In genomic region chr1:235078927-235079381, GRCh38 we compare ENCODE assay signal across 1 cellular context.
TF ChIP-seq lines count a peak whose summit lies in the region.

No MANE protein-coding gene starts in this region.

TF ChIP-seq in GM23338, 12 proteins besides CTCF, POLR2A, EP300 and RAD21 (continued from another document):
- no peak for TF ChIP-seq ZNF462 (CRISPR knock-in tag; IDR thresholded peaks at IDR 0.05)
- TF ChIP-seq ETS1 (IDR thresholded peaks at IDR 0.05) = no peak
- TF ChIP-seq EZH2phosphoT487 (IDR thresholded peaks at IDR 0.05; ENCODE audit: unreplicated experiment) = no peak
- no peak for TF ChIP-seq CREB1 (CRISPR knock-in tag; IDR thresholded peaks at IDR 0.05; ENCODE audit: low read depth)
- no peak for TF ChIP-seq JUNB (IDR thresholded peaks at IDR 0.05; ENCODE audit: unreplicated experiment)
- TF ChIP-seq STAT1 (IDR thresholded peaks at IDR 0.05; ENCODE audit: unreplicated experiment) = no peak
- TF ChIP-seq ZNF114 (CRISPR knock-in tag; IDR thresholded peaks at IDR 0.05) = no peak
- TF ChIP-seq ZNF331 (CRISPR knock-in tag; IDR thresholded peaks at IDR 0.05; ENCODE audit: low read depth) = no peak
- TF ChIP-seq REST (IDR thresholded peaks at IDR 0.05; ENCODE audit: unreplicated experiment) = no peak
- TF ChIP-seq EZH2 (IDR thresholded peaks at IDR 0.05; ENCODE audit: low read depth, unreplicated experiment) = no peak
